1 cellular context compared by ENCODE assay signal in genomic region chr13:23859455-23859854, GRCh38.
A peak's percentile ranks its signal among the peaks of the same experiment; 100 is the strongest.
TF ChIP-seq lines count a peak whose summit lies in the region.

No MANE protein-coding gene starts in this region.

TF ChIP-seq in HepG2, 621 proteins besides CTCF, POLR2A, EP300 and RAD21 (continued from another document and continues in another):
- TF ChIP-seq GTF3A (CRISPR knock-in tag; conservative IDR thresholded peaks at IDR 0.05) = no peak
- TF ChIP-seq ZNF776 (CRISPR knock-in tag; IDR thresholded peaks at IDR 0.05) = no peak
- no peak for TF ChIP-seq TCF7L2 (IDR thresholded peaks at IDR 0.05; ENCODE audit: low read depth, low read length)
- TF ChIP-seq ZMYM2 (CRISPR knock-in tag; IDR thresholded peaks at IDR 0.05) = peak; percentile 68
- peak; percentile 37; the same call in 1 of the 2 replicates for TF ChIP-seq SIX4 (CRISPR knock-in tag; IDR thresholded peaks at IDR 0.05)
- TF ChIP-seq GATAD2A (CRISPR knock-in tag; IDR thresholded peaks at IDR 0.05) = 0 out of 2 replicates have a peak, but pooled peaks have one; percentile 58
- no peak for TF ChIP-seq GLI4 (CRISPR knock-in tag; IDR thresholded peaks at IDR 0.05; ENCODE audit: borderline replicate concordance)
- no peak for TF ChIP-seq RFXAP (CRISPR knock-in tag; IDR thresholded peaks at IDR 0.05; ENCODE audit: borderline replicate concordance)
- TF ChIP-seq NFRKB (IDR thresholded peaks at IDR 0.05) = no peak
- TF ChIP-seq CBX5 (CRISPR knock-in tag; IDR thresholded peaks at IDR 0.05; ENCODE audit: borderline replicate concordance) = no peak
- no peak for TF ChIP-seq PHF20 (CRISPR knock-in tag; IDR thresholded peaks at IDR 0.05)
- TF ChIP-seq FOXP1 (IDR thresholded peaks at IDR 0.05) = no peak
- TF ChIP-seq FOXP1 (CRISPR knock-in tag; IDR thresholded peaks at IDR 0.05) = 0 out of 2 replicates have a peak, but pooled peaks have one; percentile 15
- TF ChIP-seq GFI1 (CRISPR knock-in tag; IDR thresholded peaks at IDR 0.05; ENCODE audit: borderline replicate concordance) = no peak
- TF ChIP-seq GMEB2 (CRISPR knock-in tag; IDR thresholded peaks at IDR 0.05; ENCODE audit: low read depth) = no peak
- no peak for TF ChIP-seq ZKSCAN8 (CRISPR knock-in tag; IDR thresholded peaks at IDR 0.05; ENCODE audit: borderline replicate concordance)
- TF ChIP-seq CEBPB (IDR thresholded peaks at IDR 0.05; ENCODE audit: borderline replicate concordance, low read depth, low read length) = no peak
- TF ChIP-seq ATF7-NPFF (CRISPR knock-in tag; IDR thresholded peaks at IDR 0.05; ENCODE audit: low read depth) = no peak
- no peak for TF ChIP-seq FOXM1 (CRISPR knock-in tag; IDR thresholded peaks at IDR 0.05)
- no peak for TF ChIP-seq SOX13 (IDR thresholded peaks at IDR 0.05)
- peak in 1 of 2 experiments; percentile 60; a peak in 2 of 4 replicates for TF ChIP-seq SOX13 (CRISPR knock-in tag; conservative IDR thresholded peaks at IDR 0.05 in 1 of 2, IDR thresholded peaks at IDR 0.05 in 1 of 2)
- TF ChIP-seq BCL6 (CRISPR knock-in tag; IDR thresholded peaks at IDR 0.05) = no peak
- TF ChIP-seq ZNF280B (CRISPR knock-in tag; IDR thresholded peaks at IDR 0.05; ENCODE audit: borderline replicate concordance) = no peak
- no peak for TF ChIP-seq HNF1A (IDR thresholded peaks at IDR 0.05; ENCODE audit: low read depth)
- TF ChIP-seq HNF1A (CRISPR knock-in tag; IDR thresholded peaks at IDR 0.05; ENCODE audit: borderline replicate concordance) = no peak
- peak; percentile 20; the same call in 1 of the 2 replicates for TF ChIP-seq USF2 (IDR thresholded peaks at IDR 0.05; ENCODE audit: low read depth, low read length)
- no peak for TF ChIP-seq USF2 (CRISPR knock-in tag; IDR thresholded peaks at IDR 0.05; ENCODE audit: borderline replicate concordance)
- TF ChIP-seq HOMEZ (CRISPR knock-in tag; IDR thresholded peaks at IDR 0.05; ENCODE audit: low read depth) = peak; percentile 30; the same call in 1 of the 2 replicates
- peak; percentile 66 for TF ChIP-seq FOXA3 (CRISPR knock-in tag; IDR thresholded peaks at IDR 0.05)
- no peak for TF ChIP-seq NKX3-1 (CRISPR knock-in tag; IDR thresholded peaks at IDR 0.05)
- TF ChIP-seq ZSCAN30 (CRISPR knock-in tag; IDR thresholded peaks at IDR 0.05) = no peak
- no peak for TF ChIP-seq CENPBD1 (CRISPR knock-in tag; IDR thresholded peaks at IDR 0.05; ENCODE audit: borderline replicate concordance, low read depth)
- no peak for TF ChIP-seq JUNB (CRISPR knock-in tag; IDR thresholded peaks at IDR 0.05; ENCODE audit: borderline replicate concordance)
- TF ChIP-seq PRDM4 (CRISPR knock-in tag; IDR thresholded peaks at IDR 0.05; ENCODE audit: borderline replicate concordance) = no peak
- no peak for TF ChIP-seq BRCA1 (CRISPR knock-in tag; IDR thresholded peaks at IDR 0.05)
- no peak for TF ChIP-seq NFKBIZ (CRISPR knock-in tag; IDR thresholded peaks at IDR 0.05)
- TF ChIP-seq TCF7 (IDR thresholded peaks at IDR 0.05; ENCODE audit: low read depth) = no peak
- TF ChIP-seq NCOA2 (CRISPR knock-in tag; IDR thresholded peaks at IDR 0.05) = 0 out of 2 replicates have a peak, but pooled peaks have one; percentile 33
- TF ChIP-seq ZNF713 (CRISPR knock-in tag; IDR thresholded peaks at IDR 0.05) = no peak
- TF ChIP-seq ZNF280D (CRISPR knock-in tag; IDR thresholded peaks at IDR 0.05) = no peak
